2 cellular contexts compared by ENCODE assay signal in the genomic region with DNA sequence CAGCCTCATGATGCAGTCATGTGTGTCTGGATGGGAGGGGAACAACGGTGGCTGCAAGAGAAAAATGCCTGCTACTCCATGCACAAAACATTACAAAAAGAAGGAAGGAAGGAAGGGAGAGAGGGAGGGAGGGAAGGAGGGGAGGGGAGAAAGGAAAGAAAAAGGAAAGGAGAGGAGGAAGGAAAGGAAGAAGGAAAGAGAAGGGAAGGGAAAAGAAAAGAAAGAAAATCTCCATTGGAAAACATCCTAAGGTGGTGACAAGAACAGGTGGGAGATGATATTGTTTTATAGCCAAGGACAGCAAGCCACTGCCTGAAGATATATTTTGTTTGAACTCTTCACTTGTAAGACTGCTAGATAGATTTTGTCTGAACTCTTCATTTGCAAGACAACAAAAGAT.
TF ChIP-seq lines count a peak whose summit lies in the region.

No MANE protein-coding gene starts in this region.

TF ChIP-seq in HepG2, 621 proteins besides CTCF, POLR2A, EP300 and RAD21 (continued from another document and continues in another):
- TF ChIP-seq, protein P1, sequence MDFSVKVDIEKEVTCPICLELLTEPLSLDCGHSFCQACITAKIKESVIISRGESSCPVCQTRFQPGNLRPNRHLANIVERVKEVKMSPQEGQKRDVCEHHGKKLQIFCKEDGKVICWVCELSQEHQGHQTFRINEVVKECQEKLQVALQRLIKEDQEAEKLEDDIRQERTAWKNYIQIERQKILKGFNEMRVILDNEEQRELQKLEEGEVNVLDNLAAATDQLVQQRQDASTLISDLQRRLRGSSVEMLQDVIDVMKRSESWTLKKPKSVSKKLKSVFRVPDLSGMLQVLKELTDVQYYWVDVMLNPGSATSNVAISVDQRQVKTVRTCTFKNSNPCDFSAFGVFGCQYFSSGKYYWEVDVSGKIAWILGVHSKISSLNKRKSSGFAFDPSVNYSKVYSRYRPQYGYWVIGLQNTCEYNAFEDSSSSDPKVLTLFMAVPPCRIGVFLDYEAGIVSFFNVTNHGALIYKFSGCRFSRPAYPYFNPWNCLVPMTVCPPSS (IDR thresholded peaks at IDR 0.05): no peak
- TF ChIP-seq ZNF777 (CRISPR knock-in tag; IDR thresholded peaks at IDR 0.05): no peak
- no peak for TF ChIP-seq SP5 (CRISPR knock-in tag; IDR thresholded peaks at IDR 0.05; ENCODE audit: borderline replicate concordance, low read depth)
- TF ChIP-seq AKAP8 (CRISPR knock-in tag; IDR thresholded peaks at IDR 0.05): no peak
- TF ChIP-seq ATF7 (IDR thresholded peaks at IDR 0.05): peak; percentile 53
- TF ChIP-seq ATF7 (CRISPR knock-in tag; IDR thresholded peaks at IDR 0.05): no peak
- 0 out of 2 replicates have a peak, but pooled peaks have one; percentile 6 for TF ChIP-seq LCORL (IDR thresholded peaks at IDR 0.05)
- no peak for TF ChIP-seq LCORL (CRISPR knock-in tag; IDR thresholded peaks at IDR 0.05)
- no peak for TF ChIP-seq ZNF292 (CRISPR knock-in tag; IDR thresholded peaks at IDR 0.05; ENCODE audit: borderline replicate concordance, low read depth)
- TF ChIP-seq PHF8 (CRISPR knock-in tag; IDR thresholded peaks at IDR 0.05): no peak
- no peak for TF ChIP-seq CCDC6 (CRISPR knock-in tag; IDR thresholded peaks at IDR 0.05)
- TF ChIP-seq, protein P2, sequence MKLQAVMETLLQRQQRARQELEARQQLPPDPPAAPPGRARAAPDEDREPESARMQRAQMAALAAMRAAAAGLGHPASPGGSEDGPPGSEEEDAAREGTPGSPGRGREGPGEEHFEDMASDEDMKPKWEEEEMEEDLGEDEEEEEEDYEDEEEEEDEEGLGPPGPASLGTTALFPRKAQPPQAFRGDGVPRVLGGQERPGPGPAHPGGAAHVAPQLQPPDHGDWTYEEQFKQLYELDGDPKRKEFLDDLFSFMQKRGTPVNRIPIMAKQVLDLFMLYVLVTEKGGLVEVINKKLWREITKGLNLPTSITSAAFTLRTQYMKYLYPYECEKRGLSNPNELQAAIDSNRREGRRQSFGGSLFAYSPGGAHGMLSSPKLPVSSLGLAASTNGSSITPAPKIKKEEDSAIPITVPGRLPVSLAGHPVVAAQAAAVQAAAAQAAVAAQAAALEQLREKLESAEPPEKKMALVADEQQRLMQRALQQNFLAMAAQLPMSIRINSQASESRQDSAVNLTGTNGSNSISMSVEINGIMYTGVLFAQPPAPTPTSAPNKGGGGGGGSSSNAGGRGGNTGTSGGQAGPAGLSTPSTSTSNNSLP (IDR thresholded peaks at IDR 0.05; ENCODE audit: low read depth, low read length): no peak
- TF ChIP-seq PCBP2 (optimal IDR thresholded peaks at IDR 0.05; ENCODE audit: low read depth, low read length, poor library complexity, severe bottlenecking): peak; percentile 89
- TF ChIP-seq FOXA1 (IDR thresholded peaks at IDR 0.05): 0 out of 2 replicates have a peak, but pooled peaks have one; percentile 12
- TF ChIP-seq FOXA1 (CRISPR knock-in tag; IDR thresholded peaks at IDR 0.05): no peak
- TF ChIP-seq AHR (CRISPR knock-in tag; IDR thresholded peaks at IDR 0.05): no peak
- TF ChIP-seq CAMTA2 (CRISPR knock-in tag; IDR thresholded peaks at IDR 0.05; ENCODE audit: borderline replicate concordance): no peak
- no peak for TF ChIP-seq SMAD1 (CRISPR knock-in tag; IDR thresholded peaks at IDR 0.05; ENCODE audit: borderline replicate concordance, low read depth)
- TF ChIP-seq, protein P3, sequence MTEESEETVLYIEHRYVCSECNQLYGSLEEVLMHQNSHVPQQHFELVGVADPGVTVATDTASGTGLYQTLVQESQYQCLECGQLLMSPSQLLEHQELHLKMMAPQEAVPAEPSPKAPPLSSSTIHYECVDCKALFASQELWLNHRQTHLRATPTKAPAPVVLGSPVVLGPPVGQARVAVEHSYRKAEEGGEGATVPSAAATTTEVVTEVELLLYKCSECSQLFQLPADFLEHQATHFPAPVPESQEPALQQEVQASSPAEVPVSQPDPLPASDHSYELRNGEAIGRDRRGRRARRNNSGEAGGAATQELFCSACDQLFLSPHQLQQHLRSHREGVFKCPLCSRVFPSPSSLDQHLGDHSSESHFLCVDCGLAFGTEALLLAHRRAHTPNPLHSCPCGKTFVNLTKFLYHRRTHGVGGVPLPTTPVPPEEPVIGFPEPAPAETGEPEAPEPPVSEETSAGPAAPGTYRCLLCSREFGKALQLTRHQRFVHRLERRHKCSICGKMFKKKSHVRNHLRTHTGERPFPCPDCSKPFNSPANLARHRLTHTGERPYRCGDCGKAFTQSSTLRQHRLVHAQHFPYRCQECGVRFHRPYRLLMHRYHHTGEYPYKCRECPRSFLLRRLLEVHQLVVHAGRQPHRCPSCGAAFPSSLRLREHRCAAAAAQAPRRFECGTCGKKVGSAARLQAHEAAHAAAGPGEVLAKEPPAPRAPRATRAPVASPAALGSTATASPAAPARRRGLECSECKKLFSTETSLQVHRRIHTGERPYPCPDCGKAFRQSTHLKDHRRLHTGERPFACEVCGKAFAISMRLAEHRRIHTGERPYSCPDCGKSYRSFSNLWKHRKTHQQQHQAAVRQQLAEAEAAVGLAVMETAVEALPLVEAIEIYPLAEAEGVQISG (CRISPR knock-in tag; IDR thresholded peaks at IDR 0.05): no peak
- TF ChIP-seq ZEB1 (IDR thresholded peaks at IDR 0.05; ENCODE audit: insufficient replicate concordance, low read depth): no peak
- no peak for TF ChIP-seq RFX5 (IDR thresholded peaks at IDR 0.05; ENCODE audit: low read depth, low read length)
- no peak for TF ChIP-seq ARNT2 (CRISPR knock-in tag; IDR thresholded peaks at IDR 0.05; ENCODE audit: low read depth)
- TF ChIP-seq ZNF704 (CRISPR knock-in tag; IDR thresholded peaks at IDR 0.05; ENCODE audit: borderline replicate concordance): no peak
- no peak for TF ChIP-seq ZBTB14 (CRISPR knock-in tag; IDR thresholded peaks at IDR 0.05)
- TF ChIP-seq ZNF484 (CRISPR knock-in tag; IDR thresholded peaks at IDR 0.05; ENCODE audit: borderline replicate concordance, low read depth): no peak
- TF ChIP-seq EZH2 (conservative IDR thresholded peaks at IDR 0.05; ENCODE audit: low read depth, low read length): no peak

TF ChIP-seq in HEK293, 187 proteins besides CTCF, POLR2A, EP300 and RAD21 (continued from another document):
- no peak for TF ChIP-seq ZNF704 (tag by site-specific recombination; IDR thresholded peaks at IDR 0.05)
- TF ChIP-seq ZNF157 (tag by site-specific recombination; IDR thresholded peaks at IDR 0.05): 0 out of 2 replicates have a peak, but pooled peaks have one; percentile 30
- TF ChIP-seq ZSCAN4 (tag by site-specific recombination; IDR thresholded peaks at IDR 0.05): no peak
TF ChIP-seq in HEK293: peak in this region for 2.
